8 cellular contexts compared by ENCODE assay signal in the genomic region with DNA sequence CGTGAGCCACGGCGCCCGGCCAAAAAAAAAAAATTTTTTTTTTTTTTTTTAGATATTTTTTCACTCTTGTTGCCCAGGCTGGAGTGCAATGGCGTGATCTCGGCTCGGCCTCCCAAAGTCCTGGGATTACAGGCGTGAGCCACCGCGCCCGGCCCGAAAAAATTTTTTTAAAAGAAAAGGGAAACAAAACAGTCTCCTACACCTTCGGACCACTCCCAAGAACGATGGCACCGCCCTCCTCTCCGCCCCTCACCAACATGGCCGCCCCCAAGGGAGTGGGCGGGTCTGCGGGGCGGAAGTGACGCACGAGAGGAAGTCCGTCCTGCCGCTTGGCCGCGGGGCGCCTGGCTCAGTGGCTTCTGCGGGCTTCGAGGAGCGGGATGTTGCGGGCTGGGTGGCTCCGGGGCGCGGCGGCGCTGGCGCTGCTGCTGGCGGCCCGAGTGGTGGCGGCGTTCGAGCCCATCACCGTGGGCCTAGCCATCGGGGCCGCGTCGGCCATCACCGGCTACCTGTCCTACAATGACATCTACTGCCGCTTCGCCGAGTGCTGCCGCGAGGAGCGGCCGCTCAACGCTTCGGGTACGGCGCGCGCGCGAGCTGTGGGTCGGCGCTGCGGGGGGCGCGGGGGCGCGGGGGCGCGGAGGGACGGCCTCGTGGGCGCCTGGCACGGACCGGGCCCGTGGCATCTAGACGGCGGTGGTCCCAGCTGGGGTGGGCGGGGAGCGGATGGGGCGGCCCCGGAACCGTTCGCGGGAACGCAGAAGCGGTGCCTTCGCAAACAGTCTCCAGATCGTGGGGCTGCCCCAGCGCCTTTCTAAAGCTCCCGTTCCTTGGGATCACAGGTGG. TPM values are rescaled to one million over a fixed set of nuclear protein-coding genes. Genes with fewer than 3 reads are reported as not detected.
DNase-seq lines count a peak whose midpoint lies in the region; TF ChIP-seq lines count a peak whose summit lies in the region.

A gene with protein sequence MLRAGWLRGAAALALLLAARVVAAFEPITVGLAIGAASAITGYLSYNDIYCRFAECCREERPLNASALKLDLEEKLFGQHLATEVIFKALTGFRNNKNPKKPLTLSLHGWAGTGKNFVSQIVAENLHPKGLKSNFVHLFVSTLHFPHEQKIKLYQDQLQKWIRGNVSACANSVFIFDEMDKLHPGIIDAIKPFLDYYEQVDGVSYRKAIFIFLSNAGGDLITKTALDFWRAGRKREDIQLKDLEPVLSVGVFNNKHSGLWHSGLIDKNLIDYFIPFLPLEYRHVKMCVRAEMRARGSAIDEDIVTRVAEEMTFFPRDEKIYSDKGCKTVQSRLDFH (plus strand): TSS at position 352 of the 846 bp plus-strand sequence. CDS start 29 bp downstream, at position 381.

- H3K36me3 ChIP-seq in CD8-positive, alpha-beta memory T cell (ENCODE audit: insufficient read depth, low read length): peaks cover 4% of the 10 kb centered on the region
- peaks cover 15% of the 10 kb centered on the region for H3K36me3 ChIP-seq in effector memory CD4-positive, alpha-beta T cell (ENCODE audit: control insufficient read depth, insufficient read depth, low read length)

- CTCF ChIA-PET in CD8-positive, alpha-beta memory T cell (lab: Charles Lee): interaction anchor here (3.0 kb wide), 1 partner anchor 82 kb away, joined by 10 read pairs; no protein-coding TSS in a partner anchor
- CTCF ChIA-PET in activated CD8-positive, alpha-beta memory T cell treated with anti-CD3 and anti-CD28 coated beads for 36 hours (lab: Charles Lee): interaction anchor here (0.8 to 1.2 kb wide), 5 partner anchors 9 to 82 kb away, joined by 3 to 4 read pairs (median 3); no protein-coding TSS in a partner anchor

- H3K27me3 ChIP-seq in CD8-positive, alpha-beta memory T cell (ENCODE audit: insufficient read depth, low read length, poor library complexity, severe bottlenecking): no peaks in the 10 kb centered on the region
- H3K27me3 ChIP-seq in effector memory CD4-positive, alpha-beta T cell (replicated peaks; ENCODE audit: control insufficient read depth, insufficient read depth, low read length, poor library complexity, severe bottlenecking): no peaks in the 10 kb centered on the region

- POLR2A ChIA-PET in CD8-positive, alpha-beta memory T cell (lab: Charles Lee): interaction anchor here (0.6 to 1.1 kb wide), 5 partner anchors 32 to 1449 kb away, joined by 3 to 6 read pairs (median 4); a partner anchor contains a TSS
- POLR2A ChIA-PET in activated CD8-positive, alpha-beta memory T cell treated with anti-CD3 and anti-CD28 coated beads for 36 hours (lab: Charles Lee): interaction anchor here (0.7 to 1.1 kb wide), 3 partner anchors 20 to 65 kb away, joined by 3 to 4 read pairs (median 3); no protein-coding TSS in a partner anchor

- peak within 1 kb of the TSS; percentile 72 for H3K27ac ChIP-seq in CD8-positive, alpha-beta memory T cell (ENCODE audit: low read depth, low read length)
- H3K27ac ChIP-seq in effector memory CD4-positive, alpha-beta T cell (ENCODE audit: insufficient read depth, low read length, poor library complexity, severe bottlenecking): peak within 1 kb of the TSS; percentile 83

- H3K4me1 ChIP-seq in CD8-positive, alpha-beta memory T cell (ENCODE audit: insufficient read depth, low read length): peaks cover 17% of the 10 kb centered on the region
- H3K4me1 ChIP-seq in effector memory CD4-positive, alpha-beta T cell (ENCODE audit: control insufficient read depth, insufficient read depth, low read length, poor library complexity, severe bottlenecking): peaks cover 9% of the 10 kb centered on the region

- H3K36me3 Mint-ChIP-seq in CD8-positive, alpha-beta memory T cell: peaks cover 7 to 34% (median 9%) of the 10 kb centered on the region in 3 donors

- no peaks in the 10 kb centered on the region for H3K9me3 Mint-ChIP-seq in CD8-positive, alpha-beta memory T cell

- H3K4me3 ChIP-seq in CD8-positive, alpha-beta memory T cell (ENCODE audit: low read length): peak within 1 kb of the TSS; percentile 72
- H3K4me3 ChIP-seq in effector memory CD4-positive, alpha-beta T cell (ENCODE audit: insufficient read depth, low read depth, low read length, poor library complexity, severe bottlenecking): peak within 1 kb of the TSS; percentile 93

- H3K27ac Mint-ChIP-seq in CD8-positive, alpha-beta memory T cell: peak within 1 kb of the TSS; percentile 91 to 99 (median 94)

- peak within 1 kb of the TSS; percentile 91 to 99 (median 95) for H3K4me3 Mint-ChIP-seq in CD8-positive, alpha-beta memory T cell

- H3K27me3 Mint-ChIP-seq in CD8-positive, alpha-beta memory T cell: no peaks in the 10 kb centered on the region

- peak; percentile 90 to 97 (median 95) for DNase-seq in CD8-positive, alpha-beta memory T cell
- peak; percentile 94 for DNase-seq in GM20000 (ENCODE audit: low spot score)
- DNase-seq in HT-29 (ENCODE audit: low spot score): peak; percentile 87
- peak; percentile 70 for DNase-seq in NK-92 treated with Interleukin-12 subunit alpha and Interleukin-12 subunit beta, amount 100 ng/mL, for 24 hours (lab: John Stamatoyannopoulos, UW)
- peak; percentile 88 to 92 (median 90) for DNase-seq in effector memory CD4-positive, alpha-beta T cell
- DNase-seq in medulla oblongata (ENCODE audit: extremely low spot score): peak; percentile 96
- peak; percentile 83 to 89 (median 85) for DNase-seq in stimulated activated CD4-positive, alpha-beta T cell treated with anti-CD3 and anti-CD28 coated beads, TNF-alpha, amount 100 ng/mL, for 48 hours (ENCODE audit: low read depth in 3 of 3)

- no peak for TF ChIP-seq CTCF in GM20000 (IDR thresholded peaks at IDR 0.05; ENCODE audit: extremely low read depth, missing control alignments)

- H3K4me1 Mint-ChIP-seq in CD8-positive, alpha-beta memory T cell: peaks cover 22 to 36% (median 28%) of the 10 kb centered on the region in 3 donors

- no peaks in the 10 kb centered on the region for H3K9me3 ChIP-seq in CD8-positive, alpha-beta memory T cell (ENCODE audit: low read length)
- H3K9me3 ChIP-seq in effector memory CD4-positive, alpha-beta T cell (ENCODE audit: control insufficient read depth, low read length): no peaks in the 10 kb centered on the region

RNA-seq across cellular contexts. Expression of the gene that starts here (rescaled TPM):
- total RNA-seq in CD8-positive, alpha-beta memory T cell: 10 to 100 TPM; 24.6 to 27.1 TPM
- polyA plus RNA-seq in CD8-positive, alpha-beta memory T cell: 32.8 TPM
- total RNA-seq in HT-29 (2014; rRNA removed; shearing (Covaris generic)): 25.0 and 27.1 TPM in 2 replicates
- 10 to 100 TPM; 23.0 to 23.4 TPM for total RNA-seq in activated CD8-positive, alpha-beta memory T cell treated with anti-CD3 and anti-CD28 coated beads for 36 hours

Comparison
In these comparisons a context has a peak if more than half of its experiments do, and no peak if none do; other contexts are left out.
1. Peak in every context shown above with its lines: DNase-seq, H3K4me3 ChIP-seq and H3K27ac ChIP-seq.